Comparison of ENCODE assay signal across 7 cellular contexts in genomic region chr5:180803181-180804128, GRCh38. TPM values are rescaled to one million over a fixed set of nuclear protein-coding genes. Genes with fewer than 3 reads are reported as not detected.
DNase-seq lines count a peak whose midpoint lies in the region; ATAC-seq lines count a peak whose summit lies in the region.

No MANE protein-coding gene starts in this region.

- H3K4me3 ChIP-seq in iPS-11a (ENCODE audit: low read depth, low read length) = peak overlapping the region; percentile 17

- WGBS in adipose tissue, 3 donors = 16 to 46% (median 18%) methylated on average over 41 of the region's 41 CpGs

- H3K27ac ChIP-seq in adipose tissue (ENCODE audit: low read depth, low read length) = peak overlapping the region; percentile 93

- peak; percentile 59 for DNase-seq in SW480 (ENCODE audit: low spot score)
- peak; percentile 70 for DNase-seq in stimulated activated CD4-positive, alpha-beta T cell treated with anti-CD3 and anti-CD28 coated beads, Interleukin-12 subunit alpha, Interleukin-12 subunit beta, amount 100 ng/mL, for 4 hours
- no peak for DNase-seq in GOT3 (lab: John Stamatoyannopoulos, UW)

- ATAC-seq in GM19023 (IDR thresholded peaks at IDR 0.05; ENCODE audit: unreplicated experiment) (peak; percentile 72), HG03103 (IDR thresholded peaks at IDR 0.05; ENCODE audit: low read depth, unreplicated experiment) (peak; percentile 55)

RNA-seq across cellular contexts. Expression of gene MGAT1, which starts 0.8 kb away (rescaled TPM):
- polyA plus RNA-seq in adipose tissue = 100 to 1,000 TPM in 2 of 3 donors, 10 to 100 TPM in 1; 97.5 to 180 (median 114) TPM

RNA-seq across cellular contexts. Expression of gene ZFP62, which starts 57.6 kb away (rescaled TPM):
- polyA plus RNA-seq in adipose tissue = 1 to 10 TPM; 5.0 to 9.8 (median 8.6) TPM
